ENCODE assay signal across 9 cellular contexts in genomic region chr11:35618497-35619029, GRCh38. TPM values are rescaled to one million over a fixed set of nuclear protein-coding genes. Genes with fewer than 3 reads are reported as not detected.
A peak's percentile ranks its signal among the peaks of the same experiment; 100 is the strongest.
DNase-seq lines count a peak whose midpoint lies in the region; TF ChIP-seq lines count a peak whose summit lies in the region.
"Had no signal": no experiment of that assay in that cellular context is flagged by ENCODE, and none has a peak within 500 bp of the region (broad histone marks: within the 10 kb centered on the region; RNA-seq: fewer than 3 reads in every experiment).

No MANE protein-coding gene starts in this region.

- peaks cover 19% of the 10 kb centered on the region for H3K79me2 ChIP-seq in GM23248 (ENCODE audit: insufficient read depth)

- peak overlapping the region; percentile 57 for H2AFZ ChIP-seq in GM23248

- peak overlapping the region; percentile 72 for H3K4me3 ChIP-seq in GM23248
- H3K4me3 ChIP-seq in MG63: peak overlapping the region; percentile 57
- peak overlapping the region; percentile 86 for H3K4me3 ChIP-seq in coronary artery

- 0 to 1% methylated on average over 32 to 57 of the region's 79 CpGs for WGBS in GM23248 (ENCODE audit: low coverage in 1 of 2, low lambda C conversion rate in 2 of 2, missing lambda C conversion rate in 2 of 2), 2 experiments

- H3K9me3 ChIP-seq in GM23248 (ENCODE audit: low read depth) (no peaks in the 10 kb centered on the region), MG63 (no peaks in the 10 kb centered on the region)

- H3K36me3 ChIP-seq in GM23248 (ENCODE audit: low read depth): no peaks in the 10 kb centered on the region
- H3K36me3 ChIP-seq in MG63: peaks cover 4% of the 10 kb centered on the region; the same call in 1 of the 2 replicates

- peak overlapping the region; percentile 81 for H3K4me2 ChIP-seq in GM23248 (ENCODE audit: unreplicated experiment)

- peak; percentile 62 for DNase-seq in NCI-H2171 treated with DMSO at 0.1 percent for 48 hours (lab: John Stamatoyannopoulos, UW)
- DNase-seq in NCI-H2171 (lab: John Stamatoyannopoulos, UW): no peak
- DNase-seq in GM23248: peak; percentile 84
- DNase-seq in MG63: no peak
- no peak for DNase-seq in coronary artery (ENCODE audit: low spot score)
- peak; percentile 60 to 62 for DNase-seq in lung microvascular endothelial cell (ENCODE audit: low read depth in 2 of 2)
- DNase-seq in activated gamma-delta T cell treated with Interleukin-2 at 50 U/mL for 16 hours: no peak
- DNase-seq in effector CD8-positive, alpha-beta T cell (lab: John Stamatoyannopoulos, UW): no peak

- H3K4me1 ChIP-seq in GM23248 (ENCODE audit: insufficient read depth): peaks cover 52% of the 10 kb centered on the region

- peaks cover 37% of the 10 kb centered on the region for H3F3A ChIP-seq in GM23248 (ENCODE audit: insufficient read depth)

- no peaks in the 10 kb centered on the region for H3K27me3 ChIP-seq in GM23248 (replicated peaks; ENCODE audit: insufficient read depth)
- H3K27me3 ChIP-seq in MG63: no peaks in the 10 kb centered on the region

- peak overlapping the region; percentile 79 for H3K27ac ChIP-seq in GM23248
- peak overlapping the region; percentile 51 to 88 for H3K27ac ChIP-seq in coronary artery

- H3K9ac ChIP-seq in GM23248: peak overlapping the region; percentile 79

- no peaks in the 10 kb centered on the region for H4K20me1 ChIP-seq in GM23248 (ENCODE audit: insufficient read depth)

- no peak for TF ChIP-seq CTCF in coronary artery (IDR thresholded peaks at IDR 0.05)

- no peaks in the 10 kb centered on the region for H3K9me2 ChIP-seq in GM23248 (ENCODE audit: insufficient read depth)

- in situ Hi-C loops in GM23248 (cut with MboI): loop anchor here (5.0 to 25.0 kb wide), 4 partner anchors 196 to 644 kb away; no protein-coding TSS in a partner anchor

RNA-seq across cellular contexts. Expression of gene FJX1, which starts 0.3 kb away (rescaled TPM):
- 30.9 and 37.0 TPM in 2 replicates for total RNA-seq in GM23248 (2014; rRNA removed; shearing (Covaris generic))
- 12.4 and 12.5 TPM in 2 replicates for polyA plus RNA-seq in GM23248 (2016; fragmentation: Nextera tagmentation; extraction: Ambion mirVana)
- total RNA-seq in MG63 (2014; rRNA removed; shearing (Covaris generic); ENCODE audit: low replicate concordance): 29.1 and 30.5 TPM in 2 replicates
- total RNA-seq in lung microvascular endothelial cell: 17.4 and 29.0 TPM in 2 replicates
- polyA plus RNA-seq: CD8-positive, alpha-beta memory T cell had no signal

RNA-seq across cellular contexts. Expression of gene TRIM44, which starts 44.0 kb away (rescaled TPM):
- total RNA-seq in GM23248 (2014; rRNA removed; shearing (Covaris generic)): 17.3 and 37.1 TPM in 2 replicates
- polyA plus RNA-seq in GM23248 (2016; fragmentation: Nextera tagmentation; extraction: Ambion mirVana): 27.6 and 32.2 TPM in 2 replicates
- total RNA-seq in MG63 (2014; rRNA removed; shearing (Covaris generic); ENCODE audit: low replicate concordance): 11.7 and 13.0 TPM in 2 replicates
- total RNA-seq in lung microvascular endothelial cell: 10.2 and 16.5 TPM in 2 replicates

Comparison
In these comparisons a context has a peak if more than half of its experiments do, and no peak if none do; other contexts are left out.
1. DNase-seq: peak in NCI-H2171 treated with DMSO at 0.1 percent for 48 hours (single experiment), GM23248 (single experiment) and lung microvascular endothelial cell (2 of 2); none in NCI-H2171 (single experiment), MG63 (single experiment), coronary artery (single experiment), activated gamma-delta T cell treated with Interleukin-2 at 50 U/mL for 16 hours (single experiment) and effector CD8-positive, alpha-beta T cell (single experiment).
2. Peak in every context shown above with its lines, with median percentiles within 50 percentile points of each other: H3K4me3 ChIP-seq.